9 cellular contexts compared by ENCODE assay signal in genomic region chr14:32897724-32898064, GRCh38. TPM values are rescaled to one million over a fixed set of nuclear protein-coding genes. Genes with fewer than 3 reads are reported as not detected.
DNase-seq lines count a peak whose midpoint lies in the region; ATAC-seq and TF ChIP-seq lines count a peak whose summit lies in the region.
"Had no signal": no experiment of that assay in that cellular context is flagged by ENCODE, and none has a peak within 500 bp of the region (broad histone marks: within the 10 kb centered on the region; RNA-seq: fewer than 3 reads in every experiment).

No MANE protein-coding gene starts in this region.

- H3K4me2 ChIP-seq in hepatocyte (peak overlapping the region; percentile 71), smooth muscle cell (peak overlapping the region; percentile 78)

- no peaks in the 10 kb centered on the region for H4K20me1 ChIP-seq in hepatocyte (ENCODE audit: insufficient read depth, poor library complexity, severe bottlenecking)
- H4K20me1 ChIP-seq in smooth muscle cell (ENCODE audit: low read depth), result no peaks in the 10 kb centered on the region

- H3K4me1 Mint-ChIP-seq in HFFc6 (ENCODE audit: low read depth), result peaks cover 25% of the 10 kb centered on the region

- H3K27ac ChIP-seq in hepatocyte (no peak overlapping the region), smooth muscle cell (ENCODE audit: low read depth) (no peak overlapping the region)

- peaks cover 4% of the 10 kb centered on the region for H3K4me1 ChIP-seq in adipocyte (ENCODE audit: control insufficient read depth, insufficient read depth, low read length)
- H3K4me1 ChIP-seq in hepatocyte (ENCODE audit: insufficient read depth), result no peaks in the 10 kb centered on the region
- H3K4me1 ChIP-seq in smooth muscle cell (ENCODE audit: low read depth), result no peaks in the 10 kb centered on the region

- H3K9ac ChIP-seq in adipocyte (ENCODE audit: low read length) (peak overlapping the region; percentile 82), smooth muscle cell (ENCODE audit: low read depth) (no peak overlapping the region)

- no peak for TF ChIP-seq CTCF in HFFc6 (IDR thresholded peaks at IDR 0.05)
- no peak for TF ChIP-seq CTCF in hepatocyte (IDR thresholded peaks at IDR 0.05; ENCODE audit: poor library complexity)
- TF ChIP-seq CTCF in smooth muscle cell (IDR thresholded peaks at IDR 0.05; ENCODE audit: borderline replicate concordance, insufficient read depth, poor library complexity, severe bottlenecking), result no peak

- WGBS in hepatocyte (ENCODE audit: low lambda C conversion rate, missing lambda C conversion rate), result 93% methylated on average over 6 of the region's 6 CpGs
- WGBS in smooth muscle cell (ENCODE audit: low lambda C conversion rate), result 94% methylated on average over 6 of the region's 6 CpGs

- H3K4me3 ChIP-seq in adipocyte (ENCODE audit: low read length), result peak overlapping the region; percentile 89
- H3K4me3 ChIP-seq in hepatocyte, result no peak overlapping the region
- H3K4me3 ChIP-seq in smooth muscle cell, result peak overlapping the region; percentile 41

- peak overlapping the region; percentile 85; the same call in 1 of the 2 replicates for H3K27ac Mint-ChIP-seq in HFFc6

- no peaks in the 10 kb centered on the region for H3K36me3 Mint-ChIP-seq in HFFc6 (ENCODE audit: low read depth)
- H3K36me3 Mint-ChIP-seq: natural killer cell treated with Interleukin-12 subunit alpha and Interleukin-12 subunit beta and Interleukin-15 and Interleukin-18, amount 100 ng/mL, for 72 hours had no signal

- H3K9me3 ChIP-seq in adipocyte (ENCODE audit: control insufficient read depth, low read length), result no peaks in the 10 kb centered on the region
- H3K9me3 ChIP-seq in hepatocyte (ENCODE audit: low read depth), result no peaks in the 10 kb centered on the region
- H3K9me3 ChIP-seq in smooth muscle cell (replicated peaks; ENCODE audit: low read depth), result no peaks in the 10 kb centered on the region

- H3K27me3 ChIP-seq in adipocyte (replicated peaks; ENCODE audit: control insufficient read depth, insufficient read depth, low read length) (no peaks in the 10 kb centered on the region), hepatocyte (no peaks in the 10 kb centered on the region), smooth muscle cell (ENCODE audit: low read depth) (no peaks in the 10 kb centered on the region)

- H2AFZ ChIP-seq in hepatocyte (peak overlapping the region; percentile 48), smooth muscle cell (ENCODE audit: low read depth) (peak overlapping the region; percentile 87)

- H3K79me2 ChIP-seq in hepatocyte, result no peaks in the 10 kb centered on the region
- H3K79me2 ChIP-seq in smooth muscle cell (ENCODE audit: low read depth), result no peaks in the 10 kb centered on the region

- no peaks in the 10 kb centered on the region for H3K9me2 ChIP-seq in hepatocyte (replicated peaks; ENCODE audit: insufficient read depth)

- peak overlapping the region; percentile 94 for H3K4me3 Mint-ChIP-seq in HFFc6

- H3F3A ChIP-seq in smooth muscle cell (ENCODE audit: low read depth), result no peaks in the 10 kb centered on the region

- DNase-seq in HFFc6 (no peak), adipocyte (ENCODE audit: low read depth) (no peak), hepatocyte (ENCODE audit: low spot score) (no peak), smooth muscle cell (lab: John Stamatoyannopoulos, UW; ENCODE audit: unreplicated experiment) (no peak), GM19240 (ENCODE audit: insufficient read length, low spot score) (no peak)
- DNase-seq in stimulated activated CD4-positive, alpha-beta T cell treated with anti-CD3 and anti-CD28 coated beads, Interleukin-4, amount 100 ng/mL, for 4 hours, result no peak
- DNase-seq: SIG-M5 had no signal

- no peak for ATAC-seq in HG02852 (IDR thresholded peaks at IDR 0.05; ENCODE audit: unreplicated experiment)
- ATAC-seq: natural killer cell treated with Interleukin-12 subunit alpha and Interleukin-12 subunit beta and Interleukin-15 and Interleukin-18, amount 100 ng/mL, for 72 hours had no signal

- H3K9me3 Mint-ChIP-seq in HFFc6, result no peaks in the 10 kb centered on the region

- H3K36me3 ChIP-seq in adipocyte (ENCODE audit: control insufficient read depth, insufficient read depth, low read length, severe bottlenecking) (no peaks in the 10 kb centered on the region), hepatocyte (replicated peaks; ENCODE audit: insufficient read depth, low read depth) (no peaks in the 10 kb centered on the region), smooth muscle cell (ENCODE audit: low read depth) (no peaks in the 10 kb centered on the region)

- peaks cover 6% of the 10 kb centered on the region; the same call in 1 of the 2 replicates for H3K27me3 Mint-ChIP-seq in HFFc6 (ENCODE audit: insufficient read depth)
- H3K27me3 Mint-ChIP-seq: natural killer cell treated with Interleukin-12 subunit alpha and Interleukin-12 subunit beta and Interleukin-15 and Interleukin-18, amount 100 ng/mL, for 72 hours had no signal

RNA-seq across cellular contexts. Expression of gene NPAS3, which starts 41.0 kb away (rescaled TPM):
- not detected for total RNA-seq in HFFc6 (2021; fragmentation: NEBNext Ultra II Directional; extraction: Animal tissue kit (Norgen Biotek cat#: 25700))
- total RNA-seq in hepatocyte (0.64 and 1.1 TPM in 2 replicates), smooth muscle cell (1.2 and 2.0 TPM in 2 replicates)
- polyA plus RNA-seq in hepatocyte (0.11 and 0.62 TPM in 2 replicates), smooth muscle cell (0.19 and 0.79 TPM in 2 replicates)
- total RNA-seq: natural killer cell treated with Interleukin-12 subunit alpha and Interleukin-12 subunit beta and Interleukin-15 and Interleukin-18, amount 100 ng/mL, for 72 hours had no signal
